In genomic region chr10:36023939-36024338, GRCh38 we compare ENCODE assay signal across 12 cellular contexts.
DNase-seq lines count a peak whose midpoint lies in the region; ATAC-seq and TF ChIP-seq lines count a peak whose summit lies in the region.
"Had no signal": no experiment of that assay in that cellular context is flagged by ENCODE, and none has a peak within 500 bp of the region (broad histone marks: within the 10 kb centered on the region; RNA-seq: fewer than 3 reads in every experiment).

No MANE protein-coding gene starts in this region.

- H3K9me3 Mint-ChIP-seq in WTC11 = peaks cover 9% of the 10 kb centered on the region

- H3K27ac ChIP-seq in mesodermal cell (ENCODE audit: low read depth, low read length, severe bottlenecking) = peak overlapping the region; percentile 90
- H3K27ac ChIP-seq: WERI-Rb-1 had no signal

- H3K27me3 Mint-ChIP-seq in WTC11 (ENCODE audit: low read depth) = no peaks in the 10 kb centered on the region; the same call in 1 of the 2 replicates
- H3K27me3 Mint-ChIP-seq: stimulated activated naive CD8-positive, alpha-beta T cell treated with anti-CD3 and anti-CD28 coated beads, Interleukin-15, Interleukin-2, amounts not matched to agents 100 ng/mL and 50 ng/mL, for 24 hours had no signal

- no peaks in the 10 kb centered on the region for H3K36me3 ChIP-seq in mesodermal cell (ENCODE audit: control insufficient read depth, insufficient read depth, low read length)
- H3K36me3 ChIP-seq: WERI-Rb-1 had no signal

- H3K4me3 Mint-ChIP-seq in WTC11 = no peak overlapping the region
- H3K4me3 Mint-ChIP-seq: IgD-negative memory B cell; stimulated activated naive CD8-positive, alpha-beta T cell treated with anti-CD3 and anti-CD28 coated beads, Interleukin-15, Interleukin-2, amounts not matched to agents 100 ng/mL and 50 ng/mL, for 24 hours had no signal

- DNase-seq in Caki2 (ENCODE audit: low read depth) (peak; percentile 76), LHCN-M2 (ENCODE audit: low read depth) (peak; percentile 69), dedifferentiated amniotic fluid mesenchymal stem cell (ENCODE audit: extremely low spot score) (peak; percentile 78), WTC11 (ENCODE audit: low spot score) (no peak), cerebellar cortex (ENCODE audit: low spot score) (no peak)
- DNase-seq in activated effector memory CD4-positive, alpha-beta T cell treated with Interleukin-2 at 50 U/mL for 16 hours = no peak
- DNase-seq: stimulated activated CD4-positive, alpha-beta T cell treated with anti-CD3 and anti-CD28 coated beads, Interleukin-12 subunit alpha, Interleukin-12 subunit beta, amount 100 ng/mL, for 4 hours; WERI-Rb-1 had no signal

- peaks cover 5% of the 10 kb centered on the region for H3K4me1 Mint-ChIP-seq in WTC11
- H3K4me1 Mint-ChIP-seq: IgD-negative memory B cell had no signal

- no peak for ATAC-seq in WTC11
- no peak for ATAC-seq in HG03571 (IDR thresholded peaks at IDR 0.05; ENCODE audit: unreplicated experiment)

- no peak for TF ChIP-seq CTCF in WTC11 (IDR thresholded peaks at IDR 0.05)

- H3K27ac Mint-ChIP-seq in WTC11 = no peak overlapping the region
- H3K27ac Mint-ChIP-seq: IgD-negative memory B cell; stimulated activated naive CD8-positive, alpha-beta T cell treated with anti-CD3 and anti-CD28 coated beads, Interleukin-15, Interleukin-2, amounts not matched to agents 100 ng/mL and 50 ng/mL, for 24 hours had no signal

- H3K36me3 Mint-ChIP-seq in WTC11 = no peaks in the 10 kb centered on the region
- H3K36me3 Mint-ChIP-seq: IgD-negative memory B cell had no signal

- in situ Hi-C loops in Caki2 (cut with HindIII; ENCODE audit: low pct_unique_long_range_greater_than_20kb, low sequenced_read_pairs) = no loop called here

- peaks cover 12% of the 10 kb centered on the region for H3K4me1 ChIP-seq in mesodermal cell (ENCODE audit: control insufficient read depth, insufficient read depth, low read length, poor library complexity, severe bottlenecking)

- CTCF ChIA-PET in WTC11 (lab: Charles Lee) = no interaction called here

- H3K4me3 ChIP-seq in mesodermal cell (ENCODE audit: extremely low read depth, insufficient read depth, low read length, poor library complexity, severe bottlenecking) = no peak overlapping the region

- POLR2A ChIA-PET in WTC11 (lab: Charles Lee) = no interaction called here

- no peaks in the 10 kb centered on the region for H3K9me3 ChIP-seq in mesodermal cell (ENCODE audit: control insufficient read depth, low read length)

TF ChIP-seq in WTC11, 78 proteins besides CTCF, POLR2A, EP300 and RAD21:
- TF ChIP-seq AFF4 (CRISPR knock-in tag; IDR thresholded peaks at IDR 0.05; ENCODE audit: borderline replicate concordance) (no peak), ZNF671 (CRISPR knock-in tag; IDR thresholded peaks at IDR 0.05) (no peak), OVOL2 (CRISPR knock-in tag; IDR thresholded peaks at IDR 0.05; ENCODE audit: borderline replicate concordance) (no peak), ZNF512 (CRISPR knock-in tag; IDR thresholded peaks at IDR 0.05; ENCODE audit: borderline replicate concordance) (no peak)

Comparison
In these comparisons a context has a peak if more than half of its experiments do, and no peak if none do; other contexts are left out.
1. DNase-seq: peak in Caki2 (single experiment), LHCN-M2 (single experiment) and dedifferentiated amniotic fluid mesenchymal stem cell (single experiment); none in WTC11 (single experiment), activated effector memory CD4-positive, alpha-beta T cell treated with Interleukin-2 at 50 U/mL for 16 hours (single experiment) and cerebellar cortex (single experiment).